Comparison of ENCODE assay signal across 19 cellular contexts in genomic region chr7:3134715-3135114, GRCh38.
A peak's percentile ranks its signal among the peaks of the same experiment; 100 is the strongest.
DNase-seq lines count a peak whose midpoint lies in the region; ATAC-seq lines count a peak whose summit lies in the region.
"Had no signal": no experiment of that assay in that cellular context is flagged by ENCODE, and none has a peak within 500 bp of the region (broad histone marks: within the 10 kb centered on the region; RNA-seq: fewer than 3 reads in every experiment).

No MANE protein-coding gene starts in this region.

- H3K9me3 Mint-ChIP-seq in activated naive CD4-positive, alpha-beta T cell treated with anti-CD3 and anti-CD28 coated beads, Interleukin-2, amount 50 U/mL, for 72 hours = peaks cover 8 to 13% of the 10 kb centered on the region in 2 donors
- no peaks in the 10 kb centered on the region for H3K9me3 Mint-ChIP-seq in activated T-helper 17 cell treated with anti-CD3 and anti-CD28 coated beads, Interleukin-2, amount 50 U/mL, for 72 hours

- peak; percentile 75 to 76 for ATAC-seq in activated naive CD4-positive, alpha-beta T cell treated with anti-CD3 and anti-CD28 coated beads, Interleukin-2, amount 50 U/mL, for 72 hours
- peak; percentile 99 for ATAC-seq in activated T-helper 17 cell treated with anti-CD3 and anti-CD28 coated beads, Interleukin-2, amount 50 U/mL, for 72 hours (replicated peaks)
- ATAC-seq: effector memory CD8-positive, alpha-beta T cell; left lung; mucosa of descending colon had no signal

- DNase-seq in activated naive CD4-positive, alpha-beta T cell treated with anti-CD3 and anti-CD28 coated beads, Interleukin-2, amount 50 U/mL, for 72 hours (ENCODE audit: low spot score in 2 of 2) = no peak
- no peak for DNase-seq in activated naive CD4-positive, alpha-beta T cell treated with anti-CD3 and anti-CD28 coated beads, Interleukin-2, amount 50 U/mL, for 16 hours
- peak; percentile 29 for DNase-seq in LHCN-M2 (ENCODE audit: low read depth)
- peak; percentile 30 for DNase-seq in stimulated activated CD4-positive, alpha-beta T cell treated with anti-CD3 and anti-CD28 coated beads, Interleukin-4, amount 100 ng/mL, for 24 hours
- DNase-seq in NCI-H2029 treated with DMSO at 0.1 percent for 48 hours (lab: John Stamatoyannopoulos, UW) = no peak
- no peak for DNase-seq in NCI-H187 (lab: John Stamatoyannopoulos, UW)
- DNase-seq: AML-193; DND-41; effector memory CD8-positive, alpha-beta T cell; HFFc6; IMR-90; left lung; MM.1S; mucosa of descending colon; NCI-H1694; SK-N-SH; stomach had no signal

- no peak overlapping the region for H3K4me3 Mint-ChIP-seq in activated T-helper 17 cell treated with anti-CD3 and anti-CD28 coated beads, Interleukin-2, amount 50 U/mL, for 72 hours
- H3K4me3 Mint-ChIP-seq: effector memory CD8-positive, alpha-beta T cell; HFFc6; type B pancreatic cell had no signal

- H3K36me3 Mint-ChIP-seq in activated naive CD4-positive, alpha-beta T cell treated with anti-CD3 and anti-CD28 coated beads, Interleukin-2, amount 50 U/mL, for 72 hours = peaks cover 7 to 8% of the 10 kb centered on the region in 2 donors
- H3K36me3 Mint-ChIP-seq in activated T-helper 17 cell treated with anti-CD3 and anti-CD28 coated beads, Interleukin-2, amount 50 U/mL, for 72 hours (ENCODE audit: low read depth) = no peaks in the 10 kb centered on the region
- H3K36me3 Mint-ChIP-seq: type B pancreatic cell had no signal

- H3K4me1 Mint-ChIP-seq in activated T-helper 17 cell treated with anti-CD3 and anti-CD28 coated beads, Interleukin-2, amount 50 U/mL, for 72 hours = peaks cover 5% of the 10 kb centered on the region

- no peaks in the 10 kb centered on the region for H3K27me3 Mint-ChIP-seq in activated T-helper 17 cell treated with anti-CD3 and anti-CD28 coated beads, Interleukin-2, amount 50 U/mL, for 72 hours

- peak overlapping the region in 1 of 2 donors; percentile 24 for H3K27ac Mint-ChIP-seq in activated naive CD4-positive, alpha-beta T cell treated with anti-CD3 and anti-CD28 coated beads, Interleukin-2, amount 50 U/mL, for 72 hours
- H3K27ac Mint-ChIP-seq in activated T-helper 17 cell treated with anti-CD3 and anti-CD28 coated beads, Interleukin-2, amount 50 U/mL, for 72 hours = peak overlapping the region; percentile 56
- H3K27ac Mint-ChIP-seq: effector memory CD8-positive, alpha-beta T cell; HFFc6; type B pancreatic cell had no signal

Comparison
In these comparisons a context has a peak if more than half of its experiments do, and no peak if none do; other contexts are left out.
1. DNase-seq: peak in LHCN-M2 (single experiment) and stimulated activated CD4-positive, alpha-beta T cell treated with anti-CD3 and anti-CD28 coated beads, Interleukin-4, amount 100 ng/mL, for 24 hours (single experiment); none in activated naive CD4-positive, alpha-beta T cell treated with anti-CD3 and anti-CD28 coated beads, Interleukin-2, amount 50 U/mL, for 72 hours (0 of 2), activated naive CD4-positive, alpha-beta T cell treated with anti-CD3 and anti-CD28 coated beads, Interleukin-2, amount 50 U/mL, for 16 hours (single experiment), NCI-H2029 treated with DMSO at 0.1 percent for 48 hours (single experiment) and NCI-H187 (0 of 2).